Comparison of ENCODE assay signal across 10 cellular contexts in the genomic region with DNA sequence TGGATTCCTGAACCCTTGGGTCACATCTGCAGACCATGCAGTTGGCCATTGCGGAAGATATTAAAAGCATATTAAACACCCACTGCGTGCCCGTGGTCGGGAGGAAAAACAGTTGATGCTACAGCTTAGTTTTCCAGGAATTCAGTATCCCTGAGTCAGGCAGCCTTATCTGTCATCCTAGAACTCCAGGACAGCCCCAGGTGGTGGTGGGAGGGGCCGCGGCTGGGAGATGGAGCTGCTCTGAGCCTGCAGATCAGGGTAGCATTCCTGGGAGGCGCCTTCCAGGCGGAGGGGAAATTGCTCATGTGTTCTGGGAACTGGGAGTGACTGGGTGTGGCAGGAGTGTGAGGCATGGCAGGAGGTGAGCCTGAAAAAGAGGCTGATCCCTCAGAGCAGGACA.
A peak's percentile ranks its signal among the peaks of the same experiment; 100 is the strongest.
DNase-seq lines count a peak whose midpoint lies in the region; ATAC-seq, FAIRE-seq and TF ChIP-seq lines count a peak whose summit lies in the region.
"Had no signal": no experiment of that assay in that cellular context is flagged by ENCODE, and none has a peak within 500 bp of the region (broad histone marks: within the 10 kb centered on the region; RNA-seq: fewer than 3 reads in every experiment).

No MANE protein-coding gene starts in this region.

- WGBS in H1 (ENCODE audit: extremely low coverage in 1 of 2, insufficient coverage in 1 of 2, insufficient read length in 1 of 2, insufficient replicate concordance in 2 of 2, low coverage in 1 of 2, low lambda C conversion rate in 2 of 2, missing lambda C conversion rate in 1 of 2), 2 experiments = 66% methylated on average over 8 of the region's 8 CpGs; no CpG with 5 or more reads in 1 of the 2 experiments
- WGBS in mesendoderm (ENCODE audit: extremely low coverage, insufficient coverage, low lambda C conversion rate) = no CpG with 5 or more reads among the region's 8 CpGs

- no peak for FAIRE-seq in H1 (lab: Jason Lieb, UNC)

- H3K14ac ChIP-seq in H1 (ENCODE audit: insufficient read length) = no peak overlapping the region

- no peak overlapping the region for H3K4me3 ChIP-seq in BJ (ENCODE audit: low read depth, low read length)
- H3K4me3 ChIP-seq in Karpas-422 (ENCODE audit: low read length) = no peak overlapping the region
- H3K4me3 ChIP-seq in H1 (ENCODE audit: extremely low read depth in 1 of 4, insufficient read depth in 2 of 4, low read depth in 3 of 4, low read length in 4 of 4) = no peak overlapping the region
- H3K4me3 ChIP-seq in mesendoderm (ENCODE audit: low read length) = no peak overlapping the region
- H3K4me3 ChIP-seq: coronary artery had no signal

- H3K56ac ChIP-seq in H1 (replicated peaks; ENCODE audit: insufficient read length, low read depth, low read length) (no peak overlapping the region), mesendoderm (ENCODE audit: low read length) (peak overlapping the region; percentile 77)

- DNase-seq in BJ (ENCODE audit: low read depth) (peak; percentile 50), Karpas-422 (no peak), H1 (ENCODE audit: low read depth in 1 of 2, low spot score in 2 of 2) (peak; percentile 33 to 76), mesendoderm (peak; percentile 98), inferior parietal cortex (ENCODE audit: extremely low spot score) (no peak), COLO829 (ENCODE audit: low spot score) (no peak)
- no peak for DNase-seq in activated naive CD4-positive, alpha-beta T cell treated with anti-CD3 and anti-CD28 coated beads, Interleukin-2, amount 10 ng/mL, durations not matched to agents 7 days and 5 days
- DNase-seq: COR-L47 had no signal

- no peak for TF ChIP-seq EP300 in H1 (IDR thresholded peaks at IDR 0.05; ENCODE audit: borderline replicate concordance in 1 of 2, low read depth in 2 of 2, low read length in 2 of 2)

- H4K5ac ChIP-seq in H1 (ENCODE audit: insufficient read length, low read depth, low read length) (no peak overlapping the region), mesendoderm (ENCODE audit: low read length) (no peak overlapping the region)

- POLR2A ChIA-PET in BJ (lab: Charles Lee) = no interaction called here
- POLR2A ChIA-PET in H1 (lab: Charles Lee; ENCODE audit: partially characterized antibody) = interaction anchor here (0.6 to 1.2 kb wide), 3 partner anchors 25 to 75 kb away, joined by 3 read pairs; no protein-coding TSS in a partner anchor

- CTCF ChIA-PET in BJ (lab: Yijun Ruan, JAX) = no interaction called here
- CTCF ChIA-PET in H1 (lab: Charles Lee; ENCODE audit: partially characterized antibody) = interaction anchor here (0.5 to 1.8 kb wide), 10 partner anchors 8 to 236 kb away, joined by 3 to 5 read pairs (median 3); no protein-coding TSS in a partner anchor
- CTCF ChIA-PET in activated naive CD4-positive, alpha-beta T cell treated with anti-CD3 and anti-CD28 coated beads, Interleukin-2, amount 10 ng/mL, durations not matched to agents 7 days and 5 days (lab: Charles Lee) = no interaction called here

- H3K4me1 ChIP-seq in Karpas-422 (ENCODE audit: low read length) = peaks cover 50% of the 10 kb centered on the region
- peaks cover 5 to 12% (median 10%) of the 10 kb centered on the region in 4 experiments for H3K4me1 ChIP-seq in H1 (replicated peaks in 1 of 4; ENCODE audit: control insufficient read depth in 3 of 4, insufficient read depth in 4 of 4, low read length in 3 of 4)
- peaks cover 5% of the 10 kb centered on the region for H3K4me1 ChIP-seq in mesendoderm (ENCODE audit: control insufficient read depth, low read depth, low read length)

- no peaks in the 10 kb centered on the region; the same call in 1 of the 2 replicates for H3K36me3 ChIP-seq in BJ (ENCODE audit: control insufficient read depth, insufficient read depth, low read length)
- 0 out of 2 replicates have a peak, but pooled peaks cover 6% of the 10 kb centered on the region for H3K36me3 ChIP-seq in Karpas-422 (ENCODE audit: insufficient read depth, low read length)
- H3K36me3 ChIP-seq in H1 (ENCODE audit: control insufficient read depth in 2 of 4, insufficient read depth in 4 of 4, low read length in 3 of 4) = no peaks in the 10 kb centered on the region
- no peaks in the 10 kb centered on the region for H3K36me3 ChIP-seq in mesendoderm (ENCODE audit: control insufficient read depth, insufficient read depth, low read length)

- H3K79me1 ChIP-seq in H1 (ENCODE audit: low read depth, low read length) = peaks cover 4% of the 10 kb centered on the region; the same call in 1 of the 2 replicates
- H3K79me1 ChIP-seq in mesendoderm (ENCODE audit: low read length) = peaks cover 17% of the 10 kb centered on the region

- no peak overlapping the region for H2BK15ac ChIP-seq in H1 (ENCODE audit: low read length)
- H2BK15ac ChIP-seq in mesendoderm (replicated peaks; ENCODE audit: low read depth) = no peak overlapping the region

- no peak overlapping the region for H2BK20ac ChIP-seq in H1 (ENCODE audit: low read length)

- H2AFZ ChIP-seq in Karpas-422 (ENCODE audit: low read length) (no peak overlapping the region), H1 (ENCODE audit: low read length) (no peak overlapping the region)

- H4K91ac ChIP-seq in H1 (replicated peaks; ENCODE audit: insufficient read length, low read length) = no peak overlapping the region

- H3K23me2 ChIP-seq in H1 (ENCODE audit: low read depth, low read length) = no peaks in the 10 kb centered on the region

- H3K9me3 ChIP-seq in Karpas-422 (ENCODE audit: low read length) (no peaks in the 10 kb centered on the region), H1 (ENCODE audit: insufficient read depth in 2 of 2, low read depth in 1 of 2, low read length in 1 of 2) (no peaks in the 10 kb centered on the region)

- peaks cover 6% of the 10 kb centered on the region for H3K4me1 Mint-ChIP-seq in activated naive CD4-positive, alpha-beta T cell treated with anti-CD3 and anti-CD28 coated beads, Interleukin-2, amount 10 ng/mL, durations not matched to agents 7 days and 5 days

- H4K20me1 ChIP-seq in Karpas-422 (ENCODE audit: insufficient read depth, low read depth, low read length) (no peaks in the 10 kb centered on the region), H1 (replicated peaks in 1 of 2; ENCODE audit: control insufficient read depth in 1 of 2, insufficient read depth in 2 of 2, low read length in 2 of 2) (peaks cover 1 to 9% of the 10 kb centered on the region in 2 experiments)

- no peak overlapping the region for H2BK12ac ChIP-seq in H1 (ENCODE audit: low read depth, low read length)

- H2BK120ac ChIP-seq in H1 (replicated peaks; ENCODE audit: low read depth, low read length) = no peak overlapping the region
- no peak overlapping the region for H2BK120ac ChIP-seq in mesendoderm (ENCODE audit: low read depth, low read length)

- TF ChIP-seq RAD21 in H1 (IDR thresholded peaks at IDR 0.05 in 1 of 2, conservative IDR thresholded peaks at IDR 0.05 in 1 of 2; ENCODE audit: low read depth in 2 of 2, low read length in 2 of 2) = peak in 1 of 2 experiments; percentile 16; a peak in 1 of 4 replicates

- H3K36me3 Mint-ChIP-seq in activated naive CD4-positive, alpha-beta T cell treated with anti-CD3 and anti-CD28 coated beads, Interleukin-2, amount 10 ng/mL, durations not matched to agents 7 days and 5 days = no peaks in the 10 kb centered on the region

- H4K8ac ChIP-seq in H1 (ENCODE audit: extremely low read depth, insufficient read depth, low read length) (no peak overlapping the region), mesendoderm (ENCODE audit: low read depth, low read length) (no peak overlapping the region)

- H3K9me2 ChIP-seq in Karpas-422 (replicated peaks; ENCODE audit: insufficient read depth, low read length) = no peaks in the 10 kb centered on the region

- ATAC-seq in GM19324 (IDR thresholded peaks at IDR 0.05; ENCODE audit: low FRiP score, unreplicated experiment) = no peak

- H2BK5ac ChIP-seq in H1 (ENCODE audit: low read depth, low read length) = peak overlapping the region; percentile 84; the same call in 1 of the 2 replicates
- H2BK5ac ChIP-seq in mesendoderm (ENCODE audit: low read length) = peak overlapping the region; percentile 17

- H3K79me2 ChIP-seq in Karpas-422 (ENCODE audit: low read length) (peaks cover 72% of the 10 kb centered on the region), H1 (ENCODE audit: control insufficient read depth in 1 of 2, insufficient read depth in 2 of 2, low read length in 2 of 2) (peaks cover 0 to 11% of the 10 kb centered on the region in 2 experiments; a peak in 1 of 4 replicates), mesendoderm (ENCODE audit: control insufficient read depth, insufficient read depth, low read length) (peaks cover 13% of the 10 kb centered on the region)

- peak overlapping the region; percentile 51; the same call in 1 of the 2 replicates for H3K27ac ChIP-seq in Karpas-422 (ENCODE audit: low read length)
- H3K27ac ChIP-seq in H1 (ENCODE audit: low read depth, low read length) = no peak overlapping the region
- peak overlapping the region; percentile 13 for H3K27ac ChIP-seq in mesendoderm (ENCODE audit: low read depth, low read length)
- H3K27ac ChIP-seq: coronary artery had no signal

- H3K4ac ChIP-seq in H1 (replicated peaks; ENCODE audit: insufficient read length, low read depth, low read length) (no peak overlapping the region), mesendoderm (ENCODE audit: low read depth, low read length) (no peak overlapping the region)

- TF ChIP-seq POLR2A in H1 (IDR thresholded peaks at IDR 0.05; ENCODE audit: control extremely low read depth in 1 of 2, low read depth in 2 of 2, low read length in 2 of 2) = no peak

- H3K18ac ChIP-seq in H1 (ENCODE audit: extremely low read depth, low read length) (no peak overlapping the region), mesendoderm (ENCODE audit: low read length) (no peak overlapping the region)

- no peaks in the 10 kb centered on the region for H3K9me3 Mint-ChIP-seq in activated naive CD4-positive, alpha-beta T cell treated with anti-CD3 and anti-CD28 coated beads, Interleukin-2, amount 10 ng/mL, durations not matched to agents 7 days and 5 days

- no peak overlapping the region for H3K4me2 ChIP-seq in Karpas-422 (ENCODE audit: low read depth, low read length, poor library complexity, severe bottlenecking)
- no peak overlapping the region; a peak in 1 of 4 replicates for H3K4me2 ChIP-seq in H1 (ENCODE audit: insufficient read depth in 1 of 2, low read depth in 2 of 2, low read length in 2 of 2)
- no peak overlapping the region for H3K4me2 ChIP-seq in mesendoderm (ENCODE audit: low read length)

- no peak overlapping the region for H3K23ac ChIP-seq in H1 (ENCODE audit: insufficient read length)
- no peak overlapping the region for H3K23ac ChIP-seq in mesendoderm (ENCODE audit: low read length)

- H3K27me3 Mint-ChIP-seq in activated naive CD4-positive, alpha-beta T cell treated with anti-CD3 and anti-CD28 coated beads, Interleukin-2, amount 10 ng/mL, durations not matched to agents 7 days and 5 days = no peaks in the 10 kb centered on the region

- no peak for TF ChIP-seq CTCF in BJ (IDR thresholded peaks at IDR 0.05; ENCODE audit: insufficient read depth, low read depth, low read length)
- no peak for TF ChIP-seq CTCF in H1 (IDR thresholded peaks at IDR 0.05; ENCODE audit: control extremely low read depth in 1 of 3, insufficient read depth in 1 of 3, low read depth in 1 of 3, low read length in 3 of 3)

- no peak overlapping the region for H3K4me3 Mint-ChIP-seq in activated naive CD4-positive, alpha-beta T cell treated with anti-CD3 and anti-CD28 coated beads, Interleukin-2, amount 10 ng/mL, durations not matched to agents 7 days and 5 days

- H2AK5ac ChIP-seq in H1 (ENCODE audit: low read depth, low read length) (no peak overlapping the region), mesendoderm (ENCODE audit: low read length) (no peak overlapping the region)

- H3K9ac ChIP-seq in Karpas-422 (ENCODE audit: low read length) (no peak overlapping the region), H1 (replicated peaks in 1 of 4; ENCODE audit: extremely low read depth in 1 of 4, low read depth in 3 of 4, low read length in 3 of 4) (no peak overlapping the region), mesendoderm (ENCODE audit: low read length) (peak overlapping the region; percentile 23)

- H3K27me3 ChIP-seq in BJ (ENCODE audit: control insufficient read depth, insufficient read depth, low read length) (no peaks in the 10 kb centered on the region), Karpas-422 (ENCODE audit: low read length) (no peaks in the 10 kb centered on the region), H1 (replicated peaks in 1 of 4; ENCODE audit: control insufficient read depth in 3 of 4, extremely low read depth in 1 of 4, insufficient read depth in 3 of 4, low read length in 3 of 4) (no peaks in the 10 kb centered on the region), mesendoderm (ENCODE audit: insufficient read depth, low read length, poor library complexity) (no peaks in the 10 kb centered on the region)

- H3K27ac Mint-ChIP-seq in activated naive CD4-positive, alpha-beta T cell treated with anti-CD3 and anti-CD28 coated beads, Interleukin-2, amount 10 ng/mL, durations not matched to agents 7 days and 5 days = no peak overlapping the region

Comparison
In these comparisons a context has a peak if more than half of its experiments do, and no peak if none do; other contexts are left out.
1. DNase-seq: peak in BJ (single experiment), H1 (2 of 2) and mesendoderm (single experiment); none in Karpas-422 (single experiment), inferior parietal cortex (single experiment), COLO829 (single experiment) and activated naive CD4-positive, alpha-beta T cell treated with anti-CD3 and anti-CD28 coated beads, Interleukin-2, amount 10 ng/mL, durations not matched to agents 7 days and 5 days (single experiment).